ENCODE assay signal across 11 cellular contexts in genomic region chr19:7861619-7862412, GRCh38. TPM values are rescaled to one million over a fixed set of nuclear protein-coding genes. Genes with fewer than 3 reads are reported as not detected.
DNase-seq lines count a peak whose midpoint lies in the region; ATAC-seq, FAIRE-seq and TF ChIP-seq lines count a peak whose summit lies in the region.
"Had no signal": no experiment of that assay in that cellular context is flagged by ENCODE, and none has a peak within 500 bp of the region (broad histone marks: within the 10 kb centered on the region; RNA-seq: fewer than 3 reads in every experiment).

No MANE protein-coding gene starts in this region.

- H3K36me3 Mint-ChIP-seq in osteocyte (ENCODE audit: unreplicated experiment): no peaks in the 10 kb centered on the region

- TF ChIP-seq CTCF in DOHH2 (IDR thresholded peaks at IDR 0.05; ENCODE audit: low read depth, low read length, poor library complexity, severe bottlenecking) (peak; percentile 61), PC-9 (conservative IDR thresholded peaks at IDR 0.05) (no peak), endothelial cell of umbilical vein (IDR thresholded peaks at IDR 0.05; ENCODE audit: extremely low read depth in 1 of 2, insufficient read depth in 1 of 2, low read depth in 1 of 2, low read length in 2 of 2) (peak in 1 of 2 donors; percentile 9), osteocyte (IDR thresholded peaks at IDR 0.05) (peak; percentile 14), tibial nerve (IDR thresholded peaks at IDR 0.05) (no peak)

- no peak overlapping the region for H3K9ac ChIP-seq in endothelial cell of umbilical vein (replicated peaks; ENCODE audit: extremely low read depth, insufficient read depth, low read length)

- no peak for ATAC-seq in HG02870 (IDR thresholded peaks at IDR 0.05; ENCODE audit: unreplicated experiment)

- CTCF ChIA-PET in PC-9 (lab: Charles Lee): interaction anchor here (0.6 kb wide), 3 partner anchors 9 to 188 kb away, joined by 3 to 4 read pairs (median 4); partner anchors contain the start of gene SNAPC2
- CTCF ChIA-PET in endothelial cell of umbilical vein (lab: Charles Lee): interaction anchor here (0.5 to 2.8 kb wide), 9 partner anchors 7 to 293 kb away, joined by 3 to 14 read pairs (median 4); no protein-coding TSS in a partner anchor
- CTCF ChIA-PET in HEK293T (lab: Yijun Ruan, JAX): interaction anchor here (0.5 kb wide), 1 partner anchor 1894 kb away, joined by 4 read pairs; no protein-coding TSS in a partner anchor

- DNase-seq in PC-9: no peak
- no peak for DNase-seq in endothelial cell of umbilical vein (ENCODE audit: low read depth, low spot score)
- no peak for DNase-seq in osteocyte (ENCODE audit: extremely low spot score, unreplicated experiment)
- no peak for DNase-seq in tibial nerve (ENCODE audit: low spot score in 2 of 2)
- no peak for DNase-seq in HEK293T (ENCODE audit: extremely low spot score)
- no peak for DNase-seq in KG1 (lab: John Stamatoyannopoulos, UW)

- no peak overlapping the region for H3K4me3 Mint-ChIP-seq in osteocyte (ENCODE audit: unreplicated experiment)

- H3K79me2 ChIP-seq in DOHH2 (ENCODE audit: control insufficient read depth, low read length) (no peaks in the 10 kb centered on the region), PC-9 (ENCODE audit: low read depth) (no peaks in the 10 kb centered on the region), endothelial cell of umbilical vein (ENCODE audit: control insufficient read depth, insufficient read depth, low read length) (no peaks in the 10 kb centered on the region)

- intact Hi-C loops in PC-9 (cut with micrococcal nuclease; ENCODE audit: unreplicated experiment) (no loop called here), endothelial cell of umbilical vein (cut with micrococcal nuclease) (no loop called here)

- no peaks in the 10 kb centered on the region for H3K9me1 ChIP-seq in endothelial cell of umbilical vein (replicated peaks; ENCODE audit: control insufficient read depth, extremely low read depth, insufficient read depth, low read length)

- H3F3A ChIP-seq in DOHH2 (ENCODE audit: control insufficient read depth, insufficient read depth) (no peaks in the 10 kb centered on the region), PC-9 (ENCODE audit: insufficient read depth, low read depth) (peaks cover 35% of the 10 kb centered on the region)

- H3K4me3 ChIP-seq in DOHH2 (ENCODE audit: low read length): no peak overlapping the region
- H3K4me3 ChIP-seq in PC-9: peak overlapping the region; percentile 17; the same call in 1 of the 2 replicates
- H3K4me3 ChIP-seq in endothelial cell of umbilical vein (replicated peaks in 1 of 3; ENCODE audit: insufficient read depth in 1 of 3, low read depth in 1 of 3, low read length in 3 of 3): peak overlapping the region in 2 of 3 experiments; percentile 3
- H3K4me3 ChIP-seq in tibial nerve: peak overlapping the region in 2 of 4 donors; percentile 24 to 29

- H3K36me3 ChIP-seq in DOHH2 (ENCODE audit: control insufficient read depth, low read length): no peaks in the 10 kb centered on the region
- H3K36me3 ChIP-seq in PC-9 (ENCODE audit: low read depth): no peaks in the 10 kb centered on the region
- no peaks in the 10 kb centered on the region for H3K36me3 ChIP-seq in endothelial cell of umbilical vein (ENCODE audit: control insufficient read depth in 2 of 2, extremely low read depth in 1 of 2, insufficient read depth in 2 of 2, low read length in 2 of 2)
- H3K36me3 ChIP-seq in tibial nerve: peaks cover 0 to 55% (median 0%) of the 10 kb centered on the region in 3 donors

- 40% methylated on average over 8 to 42 of the region's 63 CpGs for WGBS in tibial nerve, 2 donors

- H3K4me1 ChIP-seq in DOHH2 (ENCODE audit: control insufficient read depth, low read length): peaks cover 15% of the 10 kb centered on the region
- no peaks in the 10 kb centered on the region for H3K4me1 ChIP-seq in PC-9 (replicated peaks; ENCODE audit: insufficient read depth)
- no peaks in the 10 kb centered on the region for H3K4me1 ChIP-seq in endothelial cell of umbilical vein (ENCODE audit: control insufficient read depth, extremely low read depth, insufficient read depth, low read length)
- H3K4me1 ChIP-seq in tibial nerve: peaks cover 0 to 22% (median 9%) of the 10 kb centered on the region in 4 donors

- no peak overlapping the region for H3K27ac ChIP-seq in DOHH2 (ENCODE audit: low read depth, low read length)
- no peak overlapping the region for H3K27ac ChIP-seq in PC-9
- H3K27ac ChIP-seq in endothelial cell of umbilical vein (ENCODE audit: insufficient read depth, low read depth, low read length): no peak overlapping the region
- H3K27ac ChIP-seq in tibial nerve: no peak overlapping the region

- no peak overlapping the region for H3K27ac Mint-ChIP-seq in osteocyte (ENCODE audit: unreplicated experiment)

- no peak for FAIRE-seq in endothelial cell of umbilical vein (lab: Jason Lieb, UNC)

- H3K9me3 Mint-ChIP-seq in osteocyte (ENCODE audit: unreplicated experiment): no peaks in the 10 kb centered on the region

- H3K27me3 ChIP-seq in DOHH2 (ENCODE audit: control insufficient read depth, low read length) (peaks cover 22% of the 10 kb centered on the region), PC-9 (ENCODE audit: insufficient read depth, low read depth) (no peaks in the 10 kb centered on the region), endothelial cell of umbilical vein (ENCODE audit: control insufficient read depth in 2 of 2, insufficient read depth in 2 of 2, low read length in 2 of 2) (peaks cover 9 to 19% of the 10 kb centered on the region in 2 experiments), tibial nerve (peaks cover 0 to 41% of the 10 kb centered on the region in 2 donors)

- no peaks in the 10 kb centered on the region for H3K9me3 ChIP-seq in DOHH2 (ENCODE audit: control insufficient read depth, insufficient read depth, low read length)
- H3K9me3 ChIP-seq in PC-9 (ENCODE audit: insufficient read depth, low read depth): no peaks in the 10 kb centered on the region
- H3K9me3 ChIP-seq in endothelial cell of umbilical vein (replicated peaks; ENCODE audit: control insufficient read depth, insufficient read depth, low read length): no peaks in the 10 kb centered on the region
- H3K9me3 ChIP-seq in tibial nerve: no peaks in the 10 kb centered on the region

- TF ChIP-seq EP300 in tibial nerve (IDR thresholded peaks at IDR 0.05): no peak

- H3K27me3 Mint-ChIP-seq in osteocyte (ENCODE audit: unreplicated experiment): peaks cover 8% of the 10 kb centered on the region

- BruUV-seq in PC-9 (replicated peaks; lab: Mats Ljungman, UMichigan): no TSS peak
- no TSS peak for BruUV-seq in endothelial cell of umbilical vein (replicated peaks; lab: Mats Ljungman, UMichigan)

- H2AFZ ChIP-seq in PC-9: no peak overlapping the region
- peak overlapping the region; percentile 31 for H2AFZ ChIP-seq in endothelial cell of umbilical vein (ENCODE audit: low read depth, low read length)

- POLR2A ChIA-PET in PC-9 (lab: Charles Lee; ENCODE audit: unreplicated experiment) (no interaction called here), endothelial cell of umbilical vein (lab: Charles Lee) (interaction anchor here (0.5 kb wide), 1 partner anchor 60 kb away, joined by 3 read pairs; no protein-coding TSS in a partner anchor), HEK293T (lab: Yijun Ruan, JAX) (no interaction called here)

- dilution Hi-C loops in endothelial cell of umbilical vein (cut with MboI; ENCODE audit: extremely low pct_ligation_motif_present, low sequenced_read_pairs): no loop called here

- H3K4me2 ChIP-seq in DOHH2 (ENCODE audit: low read length): peak overlapping the region; percentile 33; the same call in 1 of the 2 replicates
- H3K4me2 ChIP-seq in PC-9: peak overlapping the region; percentile 60
- no peak overlapping the region for H3K4me2 ChIP-seq in endothelial cell of umbilical vein (ENCODE audit: insufficient read depth, low read length)

- no peaks in the 10 kb centered on the region for H3K4me1 Mint-ChIP-seq in osteocyte (ENCODE audit: unreplicated experiment)

- H4K20me1 ChIP-seq in DOHH2 (ENCODE audit: control insufficient read depth, insufficient read depth, low read depth, low read length) (no peaks in the 10 kb centered on the region), PC-9 (ENCODE audit: insufficient read depth) (no peaks in the 10 kb centered on the region), endothelial cell of umbilical vein (replicated peaks; ENCODE audit: control insufficient read depth, extremely low read depth, insufficient read depth, low read length) (no peaks in the 10 kb centered on the region)

- TF ChIP-seq POLR2A in endothelial cell of umbilical vein (IDR thresholded peaks at IDR 0.05; ENCODE audit: low read depth, low read length) (no peak), tibial nerve (IDR thresholded peaks at IDR 0.05) (no peak)

- H3K9me2 ChIP-seq in DOHH2 (replicated peaks; ENCODE audit: control insufficient read depth, low read length): no peaks in the 10 kb centered on the region
- H3K9me2 ChIP-seq in PC-9 (ENCODE audit: insufficient read depth): no peaks in the 10 kb centered on the region

RNA-seq across cellular contexts. Expression of gene PRR36, which starts 12.4 kb away (rescaled TPM):
- total RNA-seq in PC-9 (2021): 12.9 and 20.3 TPM in 2 replicates
- not detected in 2 replicates for total RNA-seq in endothelial cell of umbilical vein
- 0.05 TPM in 1 of 2 replicates, not detected in the other for polyA plus RNA-seq in endothelial cell of umbilical vein
- polyA plus RNA-seq in endothelial cell of umbilical vein (2011; cell fraction: cytosol; rRNA removed): 0.01 TPM in 1 of 2 replicates, not detected in the other
- polyA plus RNA-seq in endothelial cell of umbilical vein (2011; cell fraction: nucleus; rRNA removed): 0.03 TPM in 1 of 2 replicates, not detected in the other
- 0.05 TPM in 1 of 2 replicates, not detected in the other for polyA plus RNA-seq in endothelial cell of umbilical vein (2012)
- not detected in 2 replicates for polyA minus RNA-seq in endothelial cell of umbilical vein
- polyA minus RNA-seq in endothelial cell of umbilical vein (2011; cell fraction: cytosol; rRNA and poly(A)+ RNA removed): not detected
- not detected in 2 replicates for polyA minus RNA-seq in endothelial cell of umbilical vein (2011; cell fraction: nucleus; rRNA and poly(A)+ RNA removed)
- 0.24 and 0.51 TPM in 2 replicates for total RNA-seq in osteocyte
- 1 to 10 TPM in 1 of 4 donors, not detected in 3; 2.5 TPM for total RNA-seq in tibial nerve
- total RNA-seq: dermis microvascular lymphatic vessel endothelial cell, myocyte had no signal

RNA-seq across cellular contexts. Expression of gene LRRC8E, which starts 26.5 kb away (rescaled TPM):
- total RNA-seq in PC-9 (2021) (24.1 and 24.4 TPM in 2 replicates), endothelial cell of umbilical vein (1.6 and 1.8 TPM in 2 replicates), osteocyte (3.3 and 3.5 TPM in 2 replicates), tibial nerve (1 to 10 TPM in 1 of 4 donors, under 1 TPM in 1, not detected in 2; 0.59 to 1.2 TPM)
- 1.1 and 1.3 TPM in 2 replicates for polyA plus RNA-seq in endothelial cell of umbilical vein
- 0.75 and 0.87 TPM in 2 replicates for polyA plus RNA-seq in endothelial cell of umbilical vein (2011; cell fraction: cytosol; rRNA removed)
- 0.71 and 1.2 TPM in 2 replicates for polyA plus RNA-seq in endothelial cell of umbilical vein (2011; cell fraction: nucleus; rRNA removed)
- 2.2 and 2.4 TPM in 2 replicates for polyA plus RNA-seq in endothelial cell of umbilical vein (2012)
- 2.1 and 3.2 TPM in 2 replicates for polyA minus RNA-seq in endothelial cell of umbilical vein
- 5.0 TPM for polyA minus RNA-seq in endothelial cell of umbilical vein (2011; cell fraction: cytosol; rRNA and poly(A)+ RNA removed)
- polyA minus RNA-seq in endothelial cell of umbilical vein (2011; cell fraction: nucleus; rRNA and poly(A)+ RNA removed): 0.87 and 1.2 TPM in 2 replicates
- total RNA-seq: T-helper 2 cell treated with Interferon-gamma antibody and Interleukin-4, amounts not matched to agents 100 ng/mL and 5 ng/mL, for 36 hours had no signal

RNA-seq across cellular contexts. Expression of gene EVI5L, which starts 31.8 kb away (rescaled TPM):
- total RNA-seq in PC-9 (2021): 13.1 and 19.2 TPM in 2 replicates
- total RNA-seq in endothelial cell of umbilical vein: 13.5 and 18.3 TPM in 2 replicates
- 11.9 and 15.8 TPM in 2 replicates for polyA plus RNA-seq in endothelial cell of umbilical vein
- polyA plus RNA-seq in endothelial cell of umbilical vein (2011; cell fraction: cytosol; rRNA removed): 9.3 and 10.3 TPM in 2 replicates
- 14.7 and 18.5 TPM in 2 replicates for polyA plus RNA-seq in endothelial cell of umbilical vein (2011; cell fraction: nucleus; rRNA removed)
- polyA plus RNA-seq in endothelial cell of umbilical vein (2012): 10.3 and 17.7 TPM in 2 replicates
- 14.3 and 23.8 TPM in 2 replicates for polyA minus RNA-seq in endothelial cell of umbilical vein
- 7.0 TPM for polyA minus RNA-seq in endothelial cell of umbilical vein (2011; cell fraction: cytosol; rRNA and poly(A)+ RNA removed)
- 8.7 and 9.9 TPM in 2 replicates for polyA minus RNA-seq in endothelial cell of umbilical vein (2011; cell fraction: nucleus; rRNA and poly(A)+ RNA removed)
- 27.3 and 27.6 TPM in 2 replicates for total RNA-seq in osteocyte
- 10 to 100 TPM; 14.4 to 30.3 (median 17.7) TPM for total RNA-seq in tibial nerve

RNA-seq across cellular contexts. Expression of gene MAP2K7, which starts 41.9 kb away (rescaled TPM):
- total RNA-seq in PC-9 (2021): 52.4 and 54.0 TPM in 2 replicates
- total RNA-seq in endothelial cell of umbilical vein: 31.6 and 36.0 TPM in 2 replicates
- polyA plus RNA-seq in endothelial cell of umbilical vein: 13.8 and 14.0 TPM in 2 replicates
- polyA plus RNA-seq in endothelial cell of umbilical vein (2011; cell fraction: cytosol; rRNA removed): 8.8 and 12.6 TPM in 2 replicates
- 45.9 and 51.2 TPM in 2 replicates for polyA plus RNA-seq in endothelial cell of umbilical vein (2011; cell fraction: nucleus; rRNA removed)
- polyA plus RNA-seq in endothelial cell of umbilical vein (2012): 16.2 and 21.2 TPM in 2 replicates
- polyA minus RNA-seq in endothelial cell of umbilical vein: 11.8 and 14.7 TPM in 2 replicates
- 15.1 TPM for polyA minus RNA-seq in endothelial cell of umbilical vein (2011; cell fraction: cytosol; rRNA and poly(A)+ RNA removed)
- 16.2 and 23.8 TPM in 2 replicates for polyA minus RNA-seq in endothelial cell of umbilical vein (2011; cell fraction: nucleus; rRNA and poly(A)+ RNA removed)
- total RNA-seq in osteocyte: 34.4 and 42.1 TPM in 2 replicates
- total RNA-seq in tibial nerve: 10 to 100 TPM; 11.1 to 31.2 (median 20.9) TPM

RNA-seq across cellular contexts. Expression of gene TGFBR3L, which starts 52.8 kb away (rescaled TPM):
- total RNA-seq in PC-9 (2021) (2.0 and 2.3 TPM in 2 replicates), endothelial cell of umbilical vein (1.2 TPM in 1 of 2 replicates, not detected in the other), osteocyte (2.3 and 2.6 TPM in 2 replicates), tibial nerve (not detected)
- polyA plus RNA-seq in endothelial cell of umbilical vein: 0.35 and 0.81 TPM in 2 replicates
- not detected in 2 replicates for polyA plus RNA-seq in endothelial cell of umbilical vein (2011; cell fraction: cytosol; rRNA removed)
- 0.16 TPM in 1 of 2 replicates, not detected in the other for polyA plus RNA-seq in endothelial cell of umbilical vein (2011; cell fraction: nucleus; rRNA removed)
- polyA plus RNA-seq in endothelial cell of umbilical vein (2012): 1.2 TPM in 1 of 2 replicates, not detected in the other
- polyA minus RNA-seq in endothelial cell of umbilical vein: not detected in 2 replicates
- 9.8 TPM for polyA minus RNA-seq in endothelial cell of umbilical vein (2011; cell fraction: cytosol; rRNA and poly(A)+ RNA removed)
- polyA minus RNA-seq in endothelial cell of umbilical vein (2011; cell fraction: nucleus; rRNA and poly(A)+ RNA removed): 0.48 TPM in 1 of 2 replicates, not detected in the other

Comparison
In these comparisons a context has a peak if more than half of its experiments do, and no peak if none do; other contexts are left out.
1. CTCF ChIP-seq: peak in DOHH2 (single experiment) and osteocyte (single experiment); none in PC-9 (single experiment) and tibial nerve (0 of 5).